17 cellular contexts compared by ENCODE assay signal in genomic region chr6:30871592-30872183, GRCh38. TPM values are rescaled to one million over a fixed set of nuclear protein-coding genes. Genes with fewer than 3 reads are reported as not detected.
A peak's percentile ranks its signal among the peaks of the same experiment; 100 is the strongest.
DNase-seq lines count a peak whose midpoint lies in the region; ATAC-seq and TF ChIP-seq lines count a peak whose summit lies in the region.
"Had no signal": no experiment of that assay in that cellular context is flagged by ENCODE, and none has a peak within 500 bp of the region (broad histone marks: within the 10 kb centered on the region; RNA-seq: fewer than 3 reads in every experiment).

No MANE protein-coding gene starts in this region.

- H3K36me3 ChIP-seq in HEK293 (ENCODE audit: control insufficient read depth in 2 of 2, insufficient read depth in 1 of 2, low read length in 2 of 2) = no peaks in the 10 kb centered on the region
- H3K36me3 ChIP-seq in breast epithelium = no peaks in the 10 kb centered on the region
- H3K36me3 ChIP-seq: MG63 had no signal

- H3K4me1 Mint-ChIP-seq in activated T-cell treated with anti-CD3 and anti-CD28 coated beads, Interleukin-2, amount 50 U/mL, for 72 hours (ENCODE audit: low read depth) = peaks cover 23% of the 10 kb centered on the region
- peaks cover 20% of the 10 kb centered on the region for H3K4me1 Mint-ChIP-seq in activated T-helper 2 cell treated with anti-CD3 and anti-CD28 coated beads, Interferon-gamma antibody, Interleukin-2, Interleukin-4, amounts not matched to agents 10 μg/mL and 5 μg/mL and 100 μg/mL, durations not matched to agents 14 hours and 24 hours and 36 hours (ENCODE audit: low read depth)
- peaks cover 37% of the 10 kb centered on the region for H3K4me1 Mint-ChIP-seq in stimulated activated naive CD8-positive, alpha-beta T cell treated with anti-CD3 and anti-CD28 coated beads, Interleukin-15, amount 100 ng/mL, for 72 hours

- no peaks in the 10 kb centered on the region for H3K27me3 ChIP-seq in breast epithelium
- H3K27me3 ChIP-seq: MG63 had no signal

- peaks cover 10 to 18% of the 10 kb centered on the region in 2 donors for H3K9me3 Mint-ChIP-seq in activated T-cell treated with anti-CD3 and anti-CD28 coated beads, Interleukin-2, amount 50 U/mL, for 72 hours
- H3K9me3 Mint-ChIP-seq in activated T-helper 2 cell treated with anti-CD3 and anti-CD28 coated beads, Interferon-gamma antibody, Interleukin-2, Interleukin-4, amounts not matched to agents 10 μg/mL and 5 μg/mL and 100 μg/mL, durations not matched to agents 14 hours and 24 hours and 36 hours = peaks cover 47% of the 10 kb centered on the region
- H3K9me3 Mint-ChIP-seq in stimulated activated naive CD8-positive, alpha-beta T cell treated with anti-CD3 and anti-CD28 coated beads, Interleukin-15, amount 100 ng/mL, for 72 hours = peaks cover 25 to 46% of the 10 kb centered on the region in 2 donors

- H3K27me3 Mint-ChIP-seq in activated T-cell treated with anti-CD3 and anti-CD28 coated beads, Interleukin-2, amount 50 U/mL, for 72 hours (ENCODE audit: low read depth) = no peaks in the 10 kb centered on the region
- H3K27me3 Mint-ChIP-seq in activated T-helper 2 cell treated with anti-CD3 and anti-CD28 coated beads, Interferon-gamma antibody, Interleukin-2, Interleukin-4, amounts not matched to agents 10 μg/mL and 5 μg/mL and 100 μg/mL, durations not matched to agents 14 hours and 24 hours and 36 hours (ENCODE audit: low read depth) = no peaks in the 10 kb centered on the region
- H3K27me3 Mint-ChIP-seq in stimulated activated naive CD8-positive, alpha-beta T cell treated with anti-CD3 and anti-CD28 coated beads, Interleukin-15, amount 100 ng/mL, for 72 hours = no peaks in the 10 kb centered on the region

- CTCF ChIA-PET in HEK293 (lab: Yijun Ruan, JAX) = interaction anchor here (0.6 kb wide), 1 partner anchor 11 kb away, joined by 3 read pairs; no protein-coding TSS in a partner anchor

- POLR2A ChIA-PET in HEK293 (lab: Yijun Ruan, JAX) = no interaction called here

- no peak for DNase-seq in activated T-cell treated with anti-CD3 and anti-CD28 coated beads, Interleukin-2, amount 50 U/mL, for 72 hours
- no peak for DNase-seq in activated T-cell treated with anti-CD3 and anti-CD28 coated beads, Interleukin-2, amount 50 U/mL, for 48 hours
- no peak for DNase-seq in activated T-helper 2 cell treated with anti-CD3 and anti-CD28 coated beads, Interferon-gamma antibody, Interleukin-2, Interleukin-4, amounts not matched to agents 10 μg/mL and 5 μg/mL and 100 μg/mL, durations not matched to agents 14 hours and 24 hours and 36 hours (ENCODE audit: low spot score)
- no peak for DNase-seq in stimulated activated naive CD8-positive, alpha-beta T cell treated with anti-CD3 and anti-CD28 coated beads, Interleukin-15, amount 100 ng/mL, for 72 hours
- DNase-seq in breast epithelium (ENCODE audit: low spot score in 2 of 2) (no peak), NCI-H526 treated with DMSO at 0.1 percent for 48 hours (lab: John Stamatoyannopoulos, UW) (no peak)
- DNase-seq: ACHN, Caco-2, Karpas-422, MG63, NCI-H1092, NCI-H146, NCI-H2081, NCI-H510A, NCI-H82, PC-3 had no signal

- intact Hi-C loops in activated T-helper 2 cell treated with anti-CD3 and anti-CD28 coated beads, Interferon-gamma antibody, Interleukin-2, Interleukin-4, amounts not matched to agents 10 μg/mL and 5 μg/mL and 100 μg/mL, durations not matched to agents 14 hours and 24 hours and 36 hours (cut with micrococcal nuclease) = no loop called here
- intact Hi-C loops in breast epithelium (cut with DNase I; ENCODE audit: low total_unique reads) = no loop called here

- H3K4me1 ChIP-seq in HEK293 (ENCODE audit: control insufficient read depth, insufficient read depth, low read length) (no peaks in the 10 kb centered on the region), breast epithelium (peaks cover 0 to 2% of the 10 kb centered on the region in 2 donors)
- H3K4me1 ChIP-seq: Caco-2 had no signal

- H3K36me3 Mint-ChIP-seq in activated T-cell treated with anti-CD3 and anti-CD28 coated beads, Interleukin-2, amount 50 U/mL, for 72 hours (ENCODE audit: insufficient read depth in 2 of 2) = peaks cover 16 to 24% of the 10 kb centered on the region in 2 donors
- H3K36me3 Mint-ChIP-seq in activated T-helper 2 cell treated with anti-CD3 and anti-CD28 coated beads, Interferon-gamma antibody, Interleukin-2, Interleukin-4, amounts not matched to agents 10 μg/mL and 5 μg/mL and 100 μg/mL, durations not matched to agents 14 hours and 24 hours and 36 hours (ENCODE audit: low read depth) = peaks cover 23% of the 10 kb centered on the region

- TF ChIP-seq POLR2A in breast epithelium (IDR thresholded peaks at IDR 0.05) = no peak

- no peak overlapping the region for H3K27ac ChIP-seq in HEK293 (ENCODE audit: extremely low read depth, low read depth, low read length)
- no peak overlapping the region for H3K27ac ChIP-seq in breast epithelium

- H3K4me3 Mint-ChIP-seq in activated T-cell treated with anti-CD3 and anti-CD28 coated beads, Interleukin-2, amount 50 U/mL, for 72 hours = peak overlapping the region in 1 of 2 donors; percentile 11
- no peak overlapping the region for H3K4me3 Mint-ChIP-seq in activated T-helper 2 cell treated with anti-CD3 and anti-CD28 coated beads, Interferon-gamma antibody, Interleukin-2, Interleukin-4, amounts not matched to agents 10 μg/mL and 5 μg/mL and 100 μg/mL, durations not matched to agents 14 hours and 24 hours and 36 hours (ENCODE audit: low read depth)
- H3K4me3 Mint-ChIP-seq in stimulated activated naive CD8-positive, alpha-beta T cell treated with anti-CD3 and anti-CD28 coated beads, Interleukin-15, amount 100 ng/mL, for 72 hours = peak overlapping the region; percentile 32 to 74

- TF ChIP-seq CTCF in HEK293 (tag by site-specific recombination; IDR thresholded peaks at IDR 0.05) = no peak
- no peak for TF ChIP-seq CTCF in breast epithelium (IDR thresholded peaks at IDR 0.05)

- no peak overlapping the region for H3K4me3 ChIP-seq in HEK293 (ENCODE audit: low read depth, low read length)
- no peak overlapping the region for H3K4me3 ChIP-seq in breast epithelium
- H3K4me3 ChIP-seq: MG63 had no signal

- H3K9me3 ChIP-seq in HEK293 (ENCODE audit: control insufficient read depth, insufficient read depth, low read depth, low read length) = no peaks in the 10 kb centered on the region
- H3K9me3 ChIP-seq in breast epithelium = peaks cover 7 to 14% of the 10 kb centered on the region in 2 donors

- no peak for ATAC-seq in activated T-cell treated with anti-CD3 and anti-CD28 coated beads, Interleukin-2, amount 50 U/mL, for 72 hours (replicated peaks in 1 of 2)
- ATAC-seq in stimulated activated naive CD8-positive, alpha-beta T cell treated with anti-CD3 and anti-CD28 coated beads, Interleukin-15, amount 100 ng/mL, for 72 hours = no peak
- ATAC-seq: PC-3 had no signal

- H3K27ac Mint-ChIP-seq in activated T-cell treated with anti-CD3 and anti-CD28 coated beads, Interleukin-2, amount 50 U/mL, for 72 hours = peak overlapping the region; percentile 9
- H3K27ac Mint-ChIP-seq in activated T-helper 2 cell treated with anti-CD3 and anti-CD28 coated beads, Interferon-gamma antibody, Interleukin-2, Interleukin-4, amounts not matched to agents 10 μg/mL and 5 μg/mL and 100 μg/mL, durations not matched to agents 14 hours and 24 hours and 36 hours = peak overlapping the region; percentile 10
- H3K27ac Mint-ChIP-seq in stimulated activated naive CD8-positive, alpha-beta T cell treated with anti-CD3 and anti-CD28 coated beads, Interleukin-15, amount 100 ng/mL, for 72 hours = peak overlapping the region in 1 of 2 donors; percentile 80

TF ChIP-seq in HEK293, 187 proteins besides CTCF, POLR2A, EP300 and RAD21 (continues in another document):
- TF ChIP-seq SETDB1 (IDR thresholded peaks at IDR 0.05; ENCODE audit: insufficient read length, low read length) (peak; percentile 64), ZBTB1 (tag by site-specific recombination; IDR thresholded peaks at IDR 0.05) (no peak), SCRT1 (tag by site-specific recombination; IDR thresholded peaks at IDR 0.05; ENCODE audit: borderline replicate concordance) (no peak), HOXA7 (CRISPR knock-in tag; IDR thresholded peaks at IDR 0.05; ENCODE audit: borderline replicate concordance) (no peak), ZNF223 (tag by site-specific recombination; IDR thresholded peaks at IDR 0.05) (no peak), ELK4 (IDR thresholded peaks at IDR 0.05; ENCODE audit: borderline replicate concordance, low read depth, low read length) (no peak), ZNF623 (tag by site-specific recombination; IDR thresholded peaks at IDR 0.05) (no peak), ZNF580 (tag by site-specific recombination; IDR thresholded peaks at IDR 0.05) (no peak), ZFP37 (tag by site-specific recombination; IDR thresholded peaks at IDR 0.05) (no peak)

RNA-seq across cellular contexts. Expression of gene DDR1, which starts 12.6 kb away (rescaled TPM):
- total RNA-seq in activated T-cell treated with anti-CD3 and anti-CD28 coated beads, Interleukin-2, amount 50 U/mL, for 72 hours = 10 to 100 TPM in 1 of 2 donors, 1 to 10 TPM in 1; 9.4 to 11.6 TPM
- 11.3 and 13.7 TPM in 2 replicates for total RNA-seq in activated T-helper 2 cell treated with anti-CD3 and anti-CD28 coated beads, Interferon-gamma antibody, Interleukin-2, Interleukin-4, amounts not matched to agents 10 μg/mL and 5 μg/mL and 100 μg/mL, durations not matched to agents 14 hours and 24 hours and 36 hours
- total RNA-seq in breast epithelium = 100 to 1,000 TPM in 1 of 3 donors, 10 to 100 TPM in 2; 18.1 to 149 (median 72.1) TPM

RNA-seq across cellular contexts. Expression of gene GTF2H4, which starts 36.3 kb away (rescaled TPM):
- 10 to 100 TPM; 43.5 to 46.9 TPM for total RNA-seq in activated T-cell treated with anti-CD3 and anti-CD28 coated beads, Interleukin-2, amount 50 U/mL, for 72 hours
- 56.8 and 58.3 TPM in 2 replicates for total RNA-seq in activated T-helper 2 cell treated with anti-CD3 and anti-CD28 coated beads, Interferon-gamma antibody, Interleukin-2, Interleukin-4, amounts not matched to agents 10 μg/mL and 5 μg/mL and 100 μg/mL, durations not matched to agents 14 hours and 24 hours and 36 hours
- 10 to 100 TPM; 10.4 to 13.4 (median 11.1) TPM for total RNA-seq in breast epithelium

RNA-seq across cellular contexts. Expression of gene VARS2, which starts 42.4 kb away (rescaled TPM):
- total RNA-seq in activated T-cell treated with anti-CD3 and anti-CD28 coated beads, Interleukin-2, amount 50 U/mL, for 72 hours = 10 to 100 TPM; 47.3 to 54.9 TPM
- 67.0 and 75.0 TPM in 2 replicates for total RNA-seq in activated T-helper 2 cell treated with anti-CD3 and anti-CD28 coated beads, Interferon-gamma antibody, Interleukin-2, Interleukin-4, amounts not matched to agents 10 μg/mL and 5 μg/mL and 100 μg/mL, durations not matched to agents 14 hours and 24 hours and 36 hours
- total RNA-seq in breast epithelium = 10 to 100 TPM; 15.7 to 19.2 (median 16.8) TPM
